ENCODE assay signal across 15 cellular contexts in the genomic region with DNA sequence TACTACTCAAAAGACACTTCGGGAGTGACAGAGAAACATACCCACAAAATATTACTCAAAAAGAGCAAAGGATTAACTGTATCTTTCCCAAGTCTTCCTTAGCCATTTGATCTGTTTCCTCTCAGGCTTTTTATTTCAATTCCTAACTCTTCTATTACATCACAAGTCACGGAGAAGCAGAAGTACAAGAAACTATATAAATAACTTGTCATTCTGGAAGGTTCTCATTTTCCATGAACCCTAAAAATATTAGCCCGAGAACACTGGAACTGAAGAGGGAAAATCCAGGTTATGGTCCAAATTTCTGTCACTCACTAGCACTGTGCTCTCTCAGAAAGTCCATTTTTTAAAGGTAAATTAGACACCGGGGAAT.
"Had no signal": no experiment of that assay in that cellular context is flagged by ENCODE, and none has a peak within 500 bp of the region (broad histone marks: within the 10 kb centered on the region; RNA-seq: fewer than 3 reads in every experiment).

No MANE protein-coding gene starts in this region.

- H3K27me3 ChIP-seq: cardiac muscle cell had no signal

- H3K36me3 ChIP-seq: cardiac muscle cell, WERI-Rb-1 had no signal

- H3K4me3 ChIP-seq: cardiac muscle cell, coronary artery, SK-N-MC, smooth muscle cell had no signal

- H3K27ac ChIP-seq: cardiac muscle cell, coronary artery, epithelial cell of prostate, SK-N-MC, WERI-Rb-1 had no signal

- DNase-seq: activated CD4-positive, alpha-beta T cell treated with anti-CD3 and anti-CD28 coated beads for 36 hours; activated CD8-positive, alpha-beta memory T cell treated with anti-CD3 and anti-CD28 coated beads, Interleukin-2, amount 50 U/mL, for 48 hours; activated CD8-positive, alpha-beta T cell treated with anti-CD3 and anti-CD28 coated beads, Interleukin-2, amount 10 ng/mL, durations not matched to agents 7 days and 5 days; activated naive CD4-positive, alpha-beta T cell treated with Interleukin-2 at 50 U/mL for 16 hours; activated naive CD8-positive, alpha-beta T cell treated with anti-CD3 and anti-CD28 coated beads, Interleukin-2, amount 50 U/mL, for 24 hours; effector CD8-positive, alpha-beta T cell; glutamatergic neuron; T-helper 1 cell; trophoblast cell; WERI-Rb-1 had no signal
